8 cellular contexts compared by ENCODE assay signal in genomic region chr2:43174368-43175186, GRCh38. TPM values are rescaled to one million over a fixed set of nuclear protein-coding genes. Genes with fewer than 3 reads are reported as not detected.
A peak's percentile ranks its signal among the peaks of the same experiment; 100 is the strongest.
DNase-seq lines count a peak whose midpoint lies in the region; ATAC-seq and TF ChIP-seq lines count a peak whose summit lies in the region.

No MANE protein-coding gene starts in this region.

- CTCF ChIA-PET in CD4-positive, alpha-beta memory T cell (lab: Charles Lee; ENCODE audit: partially characterized antibody) = interaction anchor here (0.8 to 18.8 kb wide), 6 partner anchors 10 to 53 kb away, joined by 3 to 361 read pairs (median 122); partner anchors contain the start of gene ZFP36L2

- H3K4me1 ChIP-seq in CD4-positive, alpha-beta memory T cell (ENCODE audit: insufficient read depth, low read length) = peaks cover 100% of the 10 kb centered on the region
- H3K4me1 ChIP-seq in BE2C = peaks cover 19% of the 10 kb centered on the region

- no peak for TF ChIP-seq CTCF in mesothelial cell of epicardium (IDR thresholded peaks at IDR 0.05; ENCODE audit: unreplicated experiment)
- TF ChIP-seq CTCF in BE2C (IDR thresholded peaks at IDR 0.05; ENCODE audit: low read depth, low read length) = no peak

- peak overlapping the region; percentile 2 to 35 for H3K4me3 ChIP-seq in CD4-positive, alpha-beta memory T cell (ENCODE audit: low read length in 2 of 2)
- no peak overlapping the region for H3K4me3 ChIP-seq in BE2C (ENCODE audit: low read depth, low read length)

- no peaks in the 10 kb centered on the region for H3K36me3 ChIP-seq in CD4-positive, alpha-beta memory T cell (ENCODE audit: insufficient read depth, low read length)
- H3K36me3 ChIP-seq in BE2C = no peaks in the 10 kb centered on the region

- peak; percentile 88 to 95 (median 89) for DNase-seq in CD4-positive, alpha-beta memory T cell
- DNase-seq in MV-4-11 (lab: John Stamatoyannopoulos, UW) (peak; percentile 86), mesothelial cell of epicardium (ENCODE audit: low spot score in 2 of 2, unreplicated experiment in 2 of 2) (no peak), Kasumi-1 (lab: John Stamatoyannopoulos, UW) (no peak), BE2C (no peak)
- peak; percentile 91 for DNase-seq in activated effector memory CD4-positive, alpha-beta T cell treated with anti-CD3 and anti-CD28 coated beads, Interleukin-2, amount 50 U/mL, for 16 hours
- peak; percentile 86 for DNase-seq in stimulated activated naive CD4-positive, alpha-beta T cell treated with Interleukin-2 at 50 U/mL for 16 hours (lab: John Stamatoyannopoulos, UW)

- H3K4me1 Mint-ChIP-seq in CD4-positive, alpha-beta memory T cell = peaks cover 62 to 97% (median 86%) of the 10 kb centered on the region in 4 donors
- H3K4me1 Mint-ChIP-seq in mesothelial cell of epicardium = peaks cover 55% of the 10 kb centered on the region

- intact Hi-C loops in CD4-positive, alpha-beta memory T cell (cut with micrococcal nuclease) = loop anchor here (1.0 kb wide), 5 partner anchors 10 to 45 kb away; no protein-coding TSS in a partner anchor

- POLR2A ChIA-PET in CD4-positive, alpha-beta memory T cell (lab: Charles Lee; ENCODE audit: partially characterized antibody) = interaction anchor here (1.1 to 65.0 kb wide), 10 partner anchors 7 to 364 kb away, joined by 3 to 6960 read pairs (median 8); partner anchors contain the start of gene ZFP36L2

- no peaks in the 10 kb centered on the region for H3K27me3 Mint-ChIP-seq in CD4-positive, alpha-beta memory T cell
- H3K27me3 Mint-ChIP-seq in mesothelial cell of epicardium (ENCODE audit: low read depth) = no peaks in the 10 kb centered on the region

- H3K27me3 ChIP-seq in CD4-positive, alpha-beta memory T cell (ENCODE audit: insufficient read depth, low read length) = no peaks in the 10 kb centered on the region
- no peaks in the 10 kb centered on the region for H3K27me3 ChIP-seq in BE2C

- peak overlapping the region; percentile 67 to 87 (median 78) for H3K4me3 Mint-ChIP-seq in CD4-positive, alpha-beta memory T cell
- H3K4me3 Mint-ChIP-seq in mesothelial cell of epicardium = no peak overlapping the region

- peaks cover 0 to 3% (median 0%) of the 10 kb centered on the region in 8 donors for H3K9me3 Mint-ChIP-seq in CD4-positive, alpha-beta memory T cell
- no peaks in the 10 kb centered on the region for H3K9me3 Mint-ChIP-seq in mesothelial cell of epicardium

- ATAC-seq in GM21576 (IDR thresholded peaks at IDR 0.05; ENCODE audit: unreplicated experiment) = peak; percentile 85

- no peaks in the 10 kb centered on the region for H3K9me3 ChIP-seq in CD4-positive, alpha-beta memory T cell (ENCODE audit: control insufficient read depth in 1 of 2, low read length in 2 of 2)
- H3K9me3 ChIP-seq in BE2C = peaks cover 14% of the 10 kb centered on the region

- peak overlapping the region; percentile 97 for H3K27ac ChIP-seq in CD4-positive, alpha-beta memory T cell (ENCODE audit: low read depth, low read length)

- peaks cover 0 to 6% of the 10 kb centered on the region in 2 donors for H3K36me3 Mint-ChIP-seq in CD4-positive, alpha-beta memory T cell
- H3K36me3 Mint-ChIP-seq in mesothelial cell of epicardium = no peaks in the 10 kb centered on the region

- peak overlapping the region; percentile 98 to 100 (median 99) for H3K27ac Mint-ChIP-seq in CD4-positive, alpha-beta memory T cell
- H3K27ac Mint-ChIP-seq in mesothelial cell of epicardium = peak overlapping the region; percentile 80

RNA-seq across cellular contexts. Expression of gene ZFP36L2, which starts 51.8 kb away (rescaled TPM):
- total RNA-seq in CD4-positive, alpha-beta memory T cell = 100 to 1,000 TPM; 456 to 464 TPM
- polyA plus RNA-seq in CD4-positive, alpha-beta memory T cell = 100 to 1,000 TPM; 271 to 523 TPM
- 93.6 to 100 TPM (median 98.3 TPM) in 3 replicates for total RNA-seq in mesothelial cell of epicardium
- 17.9 TPM for polyA plus RNA-seq in BE2C (2012; ENCODE audit: insufficient read depth, insufficient read length, low read depth)

Comparison
In these comparisons a context has a peak if more than half of its experiments do, and no peak if none do; other contexts are left out.
1. DNase-seq: peak in CD4-positive, alpha-beta memory T cell (5 of 5), MV-4-11 (single experiment), activated effector memory CD4-positive, alpha-beta T cell treated with anti-CD3 and anti-CD28 coated beads, Interleukin-2, amount 50 U/mL, for 16 hours (single experiment) and stimulated activated naive CD4-positive, alpha-beta T cell treated with Interleukin-2 at 50 U/mL for 16 hours (single experiment); none in mesothelial cell of epicardium (0 of 2), Kasumi-1 (0 of 2) and BE2C (single experiment).